Comparison of ENCODE assay signal across 8 cellular contexts in genomic region chr1:93079685-93080141, GRCh38. TPM values are rescaled to one million over a fixed set of nuclear protein-coding genes. Genes with fewer than 3 reads are reported as not detected.
DNase-seq lines count a peak whose midpoint lies in the region; ATAC-seq and TF ChIP-seq lines count a peak whose summit lies in the region.

No MANE protein-coding gene starts in this region.

- peak overlapping the region; percentile 90 for H3K27ac ChIP-seq in C4-2B

- H3K27ac Mint-ChIP-seq in T-helper 17 cell, result peak overlapping the region; percentile 100
- peak overlapping the region; percentile 99 for H3K27ac Mint-ChIP-seq in chondrocyte (ENCODE audit: unreplicated experiment)

- DNase-seq in T-helper 17 cell, result peak in 1 of 3 donors; percentile 21
- DNase-seq in chondrocyte (ENCODE audit: low spot score), result no peak
- DNase-seq in left kidney (ENCODE audit: low read depth, low spot score), result peak; percentile 72
- DNase-seq in stimulated activated CD4-positive, alpha-beta T cell treated with anti-CD3 and anti-CD28 coated beads, Interleukin-4, amount 100 ng/mL, for 48 hours (ENCODE audit: low read depth in 2 of 2), result peak; percentile 9 to 16

- ATAC-seq in HG03432 (IDR thresholded peaks at IDR 0.05; ENCODE audit: unreplicated experiment) (peak; percentile 6), T-helper 17 cell (no peak), HG02973 (IDR thresholded peaks at IDR 0.05; ENCODE audit: unreplicated experiment) (no peak), HG03457 (IDR thresholded peaks at IDR 0.05; ENCODE audit: unreplicated experiment) (no peak)

- H3K4me3 Mint-ChIP-seq in T-helper 17 cell, result peak overlapping the region; percentile 99
- H3K4me3 Mint-ChIP-seq in chondrocyte (ENCODE audit: unreplicated experiment), result peak overlapping the region; percentile 100

- TF ChIP-seq CTCF in C4-2B (conservative IDR thresholded peaks at IDR 0.05) (no peak), chondrocyte (IDR thresholded peaks at IDR 0.05) (no peak)

- H3K4me1 Mint-ChIP-seq in T-helper 17 cell (peaks cover 39% of the 10 kb centered on the region), chondrocyte (ENCODE audit: low read depth) (peaks cover 50% of the 10 kb centered on the region)

- no peaks in the 10 kb centered on the region for H3K9me3 Mint-ChIP-seq in chondrocyte (ENCODE audit: low read depth)

- H3K36me3 Mint-ChIP-seq in T-helper 17 cell (ENCODE audit: low read depth) (peaks cover 9% of the 10 kb centered on the region), chondrocyte (ENCODE audit: low read depth) (peaks cover 2% of the 10 kb centered on the region)

- H3K27me3 Mint-ChIP-seq in T-helper 17 cell (no peaks in the 10 kb centered on the region), chondrocyte (ENCODE audit: low read depth) (no peaks in the 10 kb centered on the region)

- H3K9me3 ChIP-seq in T-helper 17 cell (ENCODE audit: control insufficient read depth, low read length, poor library complexity, severe bottlenecking), result no peaks in the 10 kb centered on the region

RNA-seq across cellular contexts. Expression of gene MTF2, which starts 0.6 kb away (rescaled TPM):
- total RNA-seq in T-helper 17 cell (10 to 100 TPM; 37.7 to 42.4 TPM), chondrocyte (17.7 to 22.4 TPM (median 20.0 TPM) in 3 replicates)
